ENCODE assay signal across 22 cellular contexts in genomic region chr10:132136689-132137088, GRCh38. TPM values are rescaled to one million over a fixed set of nuclear protein-coding genes. Genes with fewer than 3 reads are reported as not detected.
DNase-seq lines count a peak whose midpoint lies in the region; ATAC-seq and TF ChIP-seq lines count a peak whose summit lies in the region.
"Had no signal": no experiment of that assay in that cellular context is flagged by ENCODE, and none has a peak within 500 bp of the region (broad histone marks: within the 10 kb centered on the region; RNA-seq: fewer than 3 reads in every experiment).

No MANE protein-coding gene starts in this region.

- H3K36me3 Mint-ChIP-seq in WTC11, result no peaks in the 10 kb centered on the region
- H3K36me3 Mint-ChIP-seq: CD4-positive, alpha-beta memory T cell had no signal

- H3K27me3 ChIP-seq in left ventricle myocardium inferior (ENCODE audit: low read depth), result peaks cover 16% of the 10 kb centered on the region
- peaks cover 37% of the 10 kb centered on the region for H3K27me3 ChIP-seq in lower lobe of right lung (ENCODE audit: low read depth)
- peaks cover 0 to 37% (median 9%) of the 10 kb centered on the region in 7 donors for H3K27me3 ChIP-seq in spleen (replicated peaks in 1 of 7)
- H3K27me3 ChIP-seq: BE2C had no signal

- TF ChIP-seq CTCF in left ventricle myocardium inferior (IDR thresholded peaks at IDR 0.05; ENCODE audit: borderline replicate concordance), result no peak
- no peak for TF ChIP-seq CTCF in WTC11 (IDR thresholded peaks at IDR 0.05)
- TF ChIP-seq CTCF in lower lobe of right lung (IDR thresholded peaks at IDR 0.05), result no peak
- no peak for TF ChIP-seq CTCF in spleen (IDR thresholded peaks at IDR 0.05 in 8 of 11, conservative IDR thresholded peaks at IDR 0.05 in 3 of 11)

- H3K27me3 Mint-ChIP-seq in WTC11 (ENCODE audit: low read depth), result no peaks in the 10 kb centered on the region

- no peak for TF ChIP-seq POLR2A in spleen (IDR thresholded peaks at IDR 0.05)

- no peak overlapping the region for H3K4me3 ChIP-seq in left ventricle myocardium inferior
- H3K4me3 ChIP-seq in lower lobe of right lung, result no peak overlapping the region
- no peak overlapping the region for H3K4me3 ChIP-seq in spleen
- H3K4me3 ChIP-seq: A549 had no signal

- no peaks in the 10 kb centered on the region for H3K9me3 Mint-ChIP-seq in WTC11
- H3K9me3 Mint-ChIP-seq: CD4-positive, alpha-beta memory T cell had no signal

- no peaks in the 10 kb centered on the region for H3K9me3 ChIP-seq in left ventricle myocardium inferior (replicated peaks)
- H3K9me3 ChIP-seq in lower lobe of right lung, result no peaks in the 10 kb centered on the region
- H3K9me3 ChIP-seq in spleen, result no peaks in the 10 kb centered on the region
- H3K9me3 ChIP-seq: A549, BE2C, Caco-2 had no signal

- 0 out of 2 replicates have a peak overlapping the region, but pooled peaks have one; percentile 80 for H3K27ac Mint-ChIP-seq in WTC11

- CTCF ChIA-PET in WTC11 (lab: Charles Lee), result no interaction called here

- H3K4me1 Mint-ChIP-seq in WTC11, result no peaks in the 10 kb centered on the region

- peak; percentile 2 for DNase-seq in left ventricle myocardium inferior
- no peak for DNase-seq in Right ventricle myocardium inferior (ENCODE audit: missing footprints)
- DNase-seq in WTC11 (ENCODE audit: low spot score), result no peak
- DNase-seq in lower lobe of right lung, result peak; percentile 14
- peak; percentile 52 for DNase-seq in spleen
- no peak for DNase-seq in stimulated activated CD4-positive, alpha-beta T cell treated with anti-CD3 and anti-CD28 coated beads, Interleukin-4, amount 100 ng/mL, for 1 hour
- DNase-seq in activated CD4-positive, CD25-positive, alpha-beta regulatory T cell treated with anti-CD3 and anti-CD28 coated beads, Interleukin-2, amount 50 U/mL, for 72 hours, result no peak
- DNase-seq: BE2C; Caco-2; CD4-positive, alpha-beta memory T cell; DMS 273 treated with DMSO at 0.1 percent for 48 hours; H7; Karpas-422; MV-4-11; NCI-H1417; NCI-H187; NCI-H2107; NCI-H446 treated with DMSO at 0.1 percent for 48 hours; NCI-H526 treated with DMSO at 0.1 percent for 48 hours; OCI-M1 had no signal

- POLR2A ChIA-PET in WTC11 (lab: Charles Lee), result no interaction called here

- intact Hi-C loops in left ventricle myocardium inferior (cut with micrococcal nuclease), result no loop called here
- intact Hi-C loops in Right ventricle myocardium inferior (cut with DNase I), result no loop called here
- intact Hi-C loops in lower lobe of right lung (cut with DNase I), result no loop called here
- intact Hi-C loops in spleen (cut with DNase I; ENCODE audit: low total_unique reads), result loop anchor here (10.0 kb wide), 1 partner anchor 252 kb away; no protein-coding TSS in a partner anchor

- no peaks in the 10 kb centered on the region for H3K36me3 ChIP-seq in left ventricle myocardium inferior
- no peaks in the 10 kb centered on the region for H3K36me3 ChIP-seq in lower lobe of right lung
- no peaks in the 10 kb centered on the region for H3K36me3 ChIP-seq in spleen
- H3K36me3 ChIP-seq: BE2C had no signal

- H3K4me1 ChIP-seq in left ventricle myocardium inferior (no peaks in the 10 kb centered on the region), lower lobe of right lung (no peaks in the 10 kb centered on the region), spleen (peaks cover 0 to 8% (median 0%) of the 10 kb centered on the region in 6 donors)
- H3K4me1 ChIP-seq: A549, Caco-2 had no signal

- H3K4me3 Mint-ChIP-seq in WTC11, result no peak overlapping the region
- H3K4me3 Mint-ChIP-seq: CD4-positive, alpha-beta memory T cell had no signal

- WGBS in spleen, 5 donors, result 66 to 90% (median 78%) methylated on average over 4 to 10 of the region's 10 CpGs

- H3K27ac ChIP-seq in left ventricle myocardium inferior (replicated peaks) (no peak overlapping the region), lower lobe of right lung (no peak overlapping the region), spleen (no peak overlapping the region)
- H3K27ac ChIP-seq: A549 had no signal

- ATAC-seq in Right ventricle myocardium inferior (no peak), WTC11 (no peak), lower lobe of right lung (no peak), SK-N-SH treated with all-trans-retinoic acid at 6 μM for 48 hours (no peak)
- ATAC-seq: A549 had no signal

TF ChIP-seq in WTC11, 78 proteins besides CTCF, POLR2A, EP300 and RAD21 (continues in another document):
- no peak for TF ChIP-seq ERG (CRISPR knock-in tag; IDR thresholded peaks at IDR 0.05)
- TF ChIP-seq ETV6 (CRISPR knock-in tag; IDR thresholded peaks at IDR 0.05), result no peak
- no peak for TF ChIP-seq ZNF219 (CRISPR knock-in tag; IDR thresholded peaks at IDR 0.05; ENCODE audit: borderline replicate concordance)
- TF ChIP-seq MXD4 (CRISPR knock-in tag; IDR thresholded peaks at IDR 0.05; ENCODE audit: borderline replicate concordance), result no peak
- TF ChIP-seq ZBTB43 (CRISPR knock-in tag; IDR thresholded peaks at IDR 0.05), result no peak
- TF ChIP-seq ZNF138 (CRISPR knock-in tag; conservative IDR thresholded peaks at IDR 0.05), result no peak

TF ChIP-seq in SK-N-SH treated with all-trans-retinoic acid at 6 μM for 48 hours, 23 proteins besides CTCF, POLR2A, EP300 and RAD21:
- TF ChIP-seq ESRRG (CRISPR knock-in tag; IDR thresholded peaks at IDR 0.05) (no peak), BACH2 (CRISPR knock-in tag; IDR thresholded peaks at IDR 0.05; ENCODE audit: borderline replicate concordance) (no peak), ZFP30 (CRISPR knock-in tag; IDR thresholded peaks at IDR 0.05) (no peak), TOX (CRISPR knock-in tag; IDR thresholded peaks at IDR 0.05; ENCODE audit: borderline replicate concordance) (no peak), PATZ1 (CRISPR knock-in tag; IDR thresholded peaks at IDR 0.05; ENCODE audit: borderline replicate concordance) (no peak), ZNF565 (CRISPR knock-in tag; conservative IDR thresholded peaks at IDR 0.05; ENCODE audit: low read depth) (no peak), TSHZ2 (CRISPR knock-in tag; IDR thresholded peaks at IDR 0.05) (no peak), POU6F1 (CRISPR knock-in tag; IDR thresholded peaks at IDR 0.05; ENCODE audit: borderline replicate concordance, low read depth) (no peak), ISL1 (CRISPR knock-in tag; IDR thresholded peaks at IDR 0.05) (no peak), ZNF70 (CRISPR knock-in tag; IDR thresholded peaks at IDR 0.05) (no peak), ARNTL (CRISPR knock-in tag; IDR thresholded peaks at IDR 0.05; ENCODE audit: borderline replicate concordance, low read depth) (no peak)

RNA-seq across cellular contexts. Expression of gene DPYSL4, which starts 50.1 kb away (rescaled TPM):
- total RNA-seq in left ventricle myocardium inferior (42.8 TPM), Right ventricle myocardium inferior (24.9 TPM), WTC11 (2021) (16.8 to 18.1 TPM (median 17.0 TPM) in 3 replicates), lower lobe of right lung (2.1 TPM), spleen (1 to 10 TPM in 4 of 7 donors, under 1 TPM in 2, not detected in 1; 0.85 to 6.0 (median 1.6) TPM)
- polyA plus RNA-seq in spleen, result 1 to 10 TPM in 1 of 3 donors, under 1 TPM in 2; 0.55 to 1.0 (median 0.96) TPM
- total RNA-seq: Caco-2 had no signal

Comparison
In these comparisons a context has a peak if more than half of its experiments do, and no peak if none do; other contexts are left out.
1. DNase-seq: peak in left ventricle myocardium inferior (single experiment), lower lobe of right lung (single experiment) and spleen (single experiment); none in Right ventricle myocardium inferior (single experiment), WTC11 (single experiment), stimulated activated CD4-positive, alpha-beta T cell treated with anti-CD3 and anti-CD28 coated beads, Interleukin-4, amount 100 ng/mL, for 1 hour (single experiment) and activated CD4-positive, CD25-positive, alpha-beta regulatory T cell treated with anti-CD3 and anti-CD28 coated beads, Interleukin-2, amount 50 U/mL, for 72 hours (single experiment).